In the genomic region with DNA sequence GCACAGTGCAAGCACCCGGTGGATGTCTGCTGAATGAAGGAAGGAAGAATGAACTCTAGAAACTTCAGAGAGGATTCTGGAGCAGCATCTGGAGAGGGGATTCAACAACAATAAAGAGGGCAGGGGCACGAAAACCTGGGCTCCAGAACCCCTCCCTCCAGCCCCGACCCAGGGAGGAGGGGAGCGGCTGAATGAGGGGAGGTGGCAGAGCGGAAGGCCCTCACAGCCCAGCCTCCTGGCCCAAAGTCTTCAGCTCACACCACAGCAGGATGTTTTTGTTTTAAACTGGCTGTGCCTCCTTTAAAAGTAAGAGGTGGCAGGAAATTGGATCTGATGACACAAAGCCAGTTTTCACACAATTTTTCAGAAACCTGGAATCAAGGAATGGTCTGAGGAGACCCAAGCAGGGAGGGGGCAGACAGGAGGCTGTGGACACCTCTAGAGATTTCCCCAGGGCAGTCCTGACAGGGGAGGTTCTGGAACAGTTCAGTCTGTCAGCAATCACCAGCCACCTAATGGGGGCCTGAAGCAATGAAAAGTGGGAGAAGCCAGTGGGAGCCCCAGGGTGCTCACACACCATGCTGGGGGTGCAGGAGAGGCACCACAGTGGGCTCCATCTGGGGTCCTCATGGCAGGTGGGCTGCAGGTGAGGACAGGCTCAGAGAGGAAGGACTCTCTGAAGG, we compare ENCODE assay signal across 14 cellular contexts. TPM values are rescaled to one million over a fixed set of nuclear protein-coding genes. Genes with fewer than 3 reads are reported as not detected.
DNase-seq lines count a peak whose midpoint lies in the region; TF ChIP-seq lines count a peak whose summit lies in the region.
"Had no signal": no experiment of that assay in that cellular context is flagged by ENCODE, and none has a peak within 500 bp of the region (broad histone marks: within the 10 kb centered on the region; RNA-seq: fewer than 3 reads in every experiment).

No MANE protein-coding gene starts in this region.

- DNase-seq in endothelial cell (ENCODE audit: low spot score) (no peak), stomach (no peak), NCI-H526 (lab: John Stamatoyannopoulos, UW) (no peak), OCI-M1 (lab: John Stamatoyannopoulos, UW) (no peak)
- DNase-seq: activated CD4-positive, alpha-beta T cell treated with anti-CD3 and anti-CD28 coated beads, Interleukin-2, amount 50 U/mL, for 1 hour; brain microvascular endothelial cell; effector CD4-positive, alpha-beta T cell; left cardiac atrium; stimulated activated naive CD4-positive, alpha-beta T cell treated with Interleukin-2 at 50 U/mL for 16 hours had no signal

- peak overlapping the region; percentile 17; the same call in 1 of the 2 replicates for H3K9ac ChIP-seq in BLaER1
- H3K9ac ChIP-seq: parathyroid adenoma had no signal

- H3K4me1 Mint-ChIP-seq in T-helper 1 cell treated with Interleukin-12 subunit alpha and Interleukin-12 subunit beta and Interleukin-4 antibody, amounts not matched to agents 30 μg/mL and 1 μg/mL, for 36 hours (ENCODE audit: low read depth), result peaks cover 13% of the 10 kb centered on the region
- peaks cover 27% of the 10 kb centered on the region for H3K4me1 Mint-ChIP-seq in endothelial cell (ENCODE audit: unreplicated experiment)

- H3K9me3 Mint-ChIP-seq in T-helper 1 cell treated with Interleukin-12 subunit alpha and Interleukin-12 subunit beta and Interleukin-4 antibody, amounts not matched to agents 30 μg/mL and 1 μg/mL, for 36 hours, result no peaks in the 10 kb centered on the region
- no peaks in the 10 kb centered on the region for H3K9me3 Mint-ChIP-seq in endothelial cell (ENCODE audit: unreplicated experiment)
- H3K9me3 Mint-ChIP-seq: activated T-helper 2 cell treated with anti-CD3 and anti-CD28 coated beads, Interferon-gamma antibody, Interleukin-2, Interleukin-4, amounts not matched to agents 10 μg/mL and 5 μg/mL and 100 μg/mL, durations not matched to agents 14 hours and 24 hours and 36 hours had no signal

- TF ChIP-seq EP300 in stomach (IDR thresholded peaks at IDR 0.05), result no peak

- peaks cover 6% of the 10 kb centered on the region for H3K27me3 Mint-ChIP-seq in T-helper 1 cell treated with Interleukin-12 subunit alpha and Interleukin-12 subunit beta and Interleukin-4 antibody, amounts not matched to agents 30 μg/mL and 1 μg/mL, for 36 hours (ENCODE audit: low read depth)
- H3K27me3 Mint-ChIP-seq in endothelial cell (ENCODE audit: unreplicated experiment), result peaks cover 4% of the 10 kb centered on the region

- H4K20me1 ChIP-seq in BLaER1, result peaks cover 41% of the 10 kb centered on the region

- H3K27ac ChIP-seq in BLaER1 (peak overlapping the region; percentile 5), C4-2B (0 out of 2 replicates have a peak overlapping the region, but pooled peaks have one; percentile 2), stomach (peak overlapping the region in 2 of 5 donors; percentile 27 to 62)
- H3K27ac ChIP-seq: brain microvascular endothelial cell, parathyroid adenoma had no signal

- TF ChIP-seq POLR2A in stomach (IDR thresholded peaks at IDR 0.05), result no peak

- no peak overlapping the region for H3K4me3 Mint-ChIP-seq in T-helper 1 cell treated with Interleukin-12 subunit alpha and Interleukin-12 subunit beta and Interleukin-4 antibody, amounts not matched to agents 30 μg/mL and 1 μg/mL, for 36 hours
- peak overlapping the region; percentile 14 for H3K4me3 Mint-ChIP-seq in endothelial cell (ENCODE audit: unreplicated experiment)

- H3K4me1 ChIP-seq in BLaER1 (peaks cover 100% of the 10 kb centered on the region), stomach (peaks cover 18 to 64% (median 55%) of the 10 kb centered on the region in 4 donors)

- H3K27ac Mint-ChIP-seq in T-helper 1 cell treated with Interleukin-12 subunit alpha and Interleukin-12 subunit beta and Interleukin-4 antibody, amounts not matched to agents 30 μg/mL and 1 μg/mL, for 36 hours, result peak overlapping the region; percentile 59
- H3K27ac Mint-ChIP-seq in endothelial cell (ENCODE audit: unreplicated experiment), result no peak overlapping the region
- H3K27ac Mint-ChIP-seq: activated T-helper 2 cell treated with anti-CD3 and anti-CD28 coated beads, Interferon-gamma antibody, Interleukin-2, Interleukin-4, amounts not matched to agents 10 μg/mL and 5 μg/mL and 100 μg/mL, durations not matched to agents 14 hours and 24 hours and 36 hours had no signal

- H3K27me3 ChIP-seq in BLaER1 (no peaks in the 10 kb centered on the region), stomach (peaks cover 0 to 6% (median 0%) of the 10 kb centered on the region in 3 donors)
- H3K27me3 ChIP-seq: brain microvascular endothelial cell had no signal

- H3K4me3 ChIP-seq in BLaER1 (no peak overlapping the region), stomach (no peak overlapping the region)

- H3K4me2 ChIP-seq in BLaER1, result peak overlapping the region; percentile 81

- no peaks in the 10 kb centered on the region for H3K9me3 ChIP-seq in BLaER1
- H3K9me3 ChIP-seq in stomach, result no peaks in the 10 kb centered on the region

- intact Hi-C loops in stomach (cut with DNase I; ENCODE audit: low total_unique reads), result no loop called here

- no peaks in the 10 kb centered on the region for H3K36me3 ChIP-seq in BLaER1
- no peaks in the 10 kb centered on the region for H3K36me3 ChIP-seq in stomach
- H3K36me3 ChIP-seq: brain microvascular endothelial cell had no signal

- H3K36me3 Mint-ChIP-seq in T-helper 1 cell treated with Interleukin-12 subunit alpha and Interleukin-12 subunit beta and Interleukin-4 antibody, amounts not matched to agents 30 μg/mL and 1 μg/mL, for 36 hours (ENCODE audit: low read depth), result no peaks in the 10 kb centered on the region
- no peaks in the 10 kb centered on the region for H3K36me3 Mint-ChIP-seq in endothelial cell (ENCODE audit: low read depth, unreplicated experiment)

- TF ChIP-seq CTCF in C4-2B (conservative IDR thresholded peaks at IDR 0.05) (no peak), endothelial cell (IDR thresholded peaks at IDR 0.05; ENCODE audit: unreplicated experiment) (no peak), stomach (IDR thresholded peaks at IDR 0.05) (no peak)

- WGBS in stomach, 5 donors, result 44 to 60% (median 53%) methylated on average over 5 of the region's 5 CpGs

RNA-seq across cellular contexts. Expression of gene TCF20, which starts 44.4 kb away (rescaled TPM):
- 63.6 TPM for total RNA-seq in endothelial cell (ENCODE audit: unreplicated experiment)
- total RNA-seq in stomach, result 10 to 100 TPM; 11.1 to 50.0 (median 37.5) TPM
- polyA plus RNA-seq in stomach, result 10 to 100 TPM in 1 of 3 donors, 1 to 10 TPM in 2; 5.8 to 11.0 (median 7.3) TPM
